In the genomic region with DNA sequence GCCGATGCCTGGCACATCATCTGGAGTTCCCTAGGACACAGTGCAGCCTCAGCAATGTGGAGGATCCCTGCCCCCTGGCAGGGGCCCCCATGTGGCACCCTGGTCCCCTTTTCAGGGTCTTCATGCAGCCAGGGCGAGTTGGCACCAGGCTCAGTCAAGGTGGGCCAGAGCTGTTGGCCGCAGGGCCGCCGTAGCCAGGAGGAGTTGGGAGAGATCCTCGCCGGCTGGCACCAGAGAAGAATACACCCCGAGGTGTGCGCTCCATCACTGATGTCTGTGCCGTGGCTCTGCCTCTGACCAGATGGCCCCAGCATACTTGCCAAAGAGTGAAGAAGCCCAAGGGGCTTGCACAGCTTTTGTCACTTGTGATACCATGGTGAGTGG, we compare ENCODE assay signal across 10 cellular contexts. TPM values are rescaled to one million over a fixed set of nuclear protein-coding genes. Genes with fewer than 3 reads are reported as not detected.
A peak's percentile ranks its signal among the peaks of the same experiment; 100 is the strongest.
DNase-seq lines count a peak whose midpoint lies in the region; ATAC-seq and TF ChIP-seq lines count a peak whose summit lies in the region.
"Had no signal": no experiment of that assay in that cellular context is flagged by ENCODE, and none has a peak within 500 bp of the region (broad histone marks: within the 10 kb centered on the region; RNA-seq: fewer than 3 reads in every experiment).

No MANE protein-coding gene starts in this region.

- H3K27me3 Mint-ChIP-seq in natural killer cell treated with Interleukin-12 subunit alpha and Interleukin-12 subunit beta and Interleukin-15 and Interleukin-18, amount 100 ng/mL, for 72 hours = no peaks in the 10 kb centered on the region
- H3K27me3 Mint-ChIP-seq: IgD-negative memory B cell had no signal

- TF ChIP-seq CTCF in DND-41 (IDR thresholded peaks at IDR 0.05; ENCODE audit: borderline replicate concordance, extremely low read depth, low read length, poor library complexity, severe bottlenecking) (no peak), Peyer's patch (IDR thresholded peaks at IDR 0.05) (no peak), esophagus muscularis mucosa (IDR thresholded peaks at IDR 0.05) (no peak), sigmoid colon (IDR thresholded peaks at IDR 0.05) (no peak), BE2C (IDR thresholded peaks at IDR 0.05; ENCODE audit: low read depth, low read length) (no peak)

- H3K4me3 Mint-ChIP-seq in natural killer cell treated with Interleukin-12 subunit alpha and Interleukin-12 subunit beta and Interleukin-15 and Interleukin-18, amount 100 ng/mL, for 72 hours = no peak overlapping the region

- H3K36me3 Mint-ChIP-seq in natural killer cell treated with Interleukin-12 subunit alpha and Interleukin-12 subunit beta and Interleukin-15 and Interleukin-18, amount 100 ng/mL, for 72 hours = no peaks in the 10 kb centered on the region

- H3K27ac Mint-ChIP-seq in natural killer cell treated with Interleukin-12 subunit alpha and Interleukin-12 subunit beta and Interleukin-15 and Interleukin-18, amount 100 ng/mL, for 72 hours = no peak overlapping the region

- H3K9me3 ChIP-seq in DND-41 (ENCODE audit: insufficient read depth, low read length, severe bottlenecking) (no peaks in the 10 kb centered on the region), Peyer's patch (no peaks in the 10 kb centered on the region), esophagus muscularis mucosa (no peaks in the 10 kb centered on the region), sigmoid colon (no peaks in the 10 kb centered on the region), BE2C (no peaks in the 10 kb centered on the region)

- H3K4me1 Mint-ChIP-seq in natural killer cell treated with Interleukin-12 subunit alpha and Interleukin-12 subunit beta and Interleukin-15 and Interleukin-18, amount 100 ng/mL, for 72 hours (ENCODE audit: low read depth in 2 of 2) = peaks cover 14 to 29% of the 10 kb centered on the region in 2 donors

- H3K9me3 Mint-ChIP-seq in natural killer cell treated with Interleukin-12 subunit alpha and Interleukin-12 subunit beta and Interleukin-15 and Interleukin-18, amount 100 ng/mL, for 72 hours = no peaks in the 10 kb centered on the region
- H3K9me3 Mint-ChIP-seq: activated naive CD4-positive, alpha-beta T cell treated with anti-CD3 and anti-CD28 coated beads, Interleukin-2, amount 50 U/mL, for 72 hours; IgD-negative memory B cell had no signal

- H3K79me2 ChIP-seq in DND-41 (ENCODE audit: insufficient read depth, low read length) = no peaks in the 10 kb centered on the region

- intact Hi-C loops in esophagus muscularis mucosa (cut with DNase I) = no loop called here
- intact Hi-C loops in sigmoid colon (cut with DNase I) = no loop called here

- H4K20me1 ChIP-seq in DND-41 (ENCODE audit: insufficient read depth, low read length) = no peaks in the 10 kb centered on the region

- H3K4me3 ChIP-seq in DND-41 (ENCODE audit: low read depth in 1 of 2, low read length in 2 of 2) (no peak overlapping the region), Peyer's patch (no peak overlapping the region), esophagus muscularis mucosa (no peak overlapping the region), sigmoid colon (no peak overlapping the region), BE2C (ENCODE audit: low read depth, low read length) (no peak overlapping the region)

- no peak overlapping the region for H2AFZ ChIP-seq in DND-41 (ENCODE audit: low read depth, low read length)

- no peak for ATAC-seq in DND-41 (ENCODE audit: insufficient read depth, low read depth)
- no peak for ATAC-seq in natural killer cell treated with Interleukin-12 subunit alpha and Interleukin-12 subunit beta and Interleukin-15 and Interleukin-18, amount 100 ng/mL, for 72 hours

- TF ChIP-seq EP300 in esophagus muscularis mucosa (IDR thresholded peaks at IDR 0.05) = no peak
- no peak for TF ChIP-seq EP300 in sigmoid colon (IDR thresholded peaks at IDR 0.05)

- WGBS in esophagus muscularis mucosa = 90% methylated on average over 6 of the region's 10 CpGs
- 96 to 97% methylated on average over 10 of the region's 10 CpGs for WGBS in sigmoid colon, 2 donors

- no peak overlapping the region for H3K4me2 ChIP-seq in DND-41 (ENCODE audit: insufficient read depth, low read length)

- TF ChIP-seq POLR2A in Peyer's patch (IDR thresholded peaks at IDR 0.05) (no peak), esophagus muscularis mucosa (IDR thresholded peaks at IDR 0.05; ENCODE audit: low read depth) (no peak), sigmoid colon (IDR thresholded peaks at IDR 0.05) (no peak)

- DNase-seq in DND-41 (no peak), Peyer's patch (peak in 1 of 3 donors; percentile 41), esophagus muscularis mucosa (ENCODE audit: extremely low spot score) (no peak), sigmoid colon (peak; percentile 53), BE2C (no peak), SK-N-DZ (ENCODE audit: low spot score) (no peak), GM19238 (ENCODE audit: insufficient read length, low spot score) (no peak)
- DNase-seq in natural killer cell treated with Interleukin-12 subunit alpha and Interleukin-12 subunit beta and Interleukin-15 and Interleukin-18, amount 100 ng/mL, for 72 hours (ENCODE audit: low spot score) = no peak

- H3K27ac ChIP-seq in DND-41 (ENCODE audit: low read length) (peak overlapping the region; percentile 21; the same call in 1 of the 2 replicates), Peyer's patch (peak overlapping the region in 3 of 4 donors; percentile 18 to 64 (median 47)), esophagus muscularis mucosa (replicated peaks in 1 of 4) (peak overlapping the region; percentile 22 to 58 (median 48)), sigmoid colon (peak overlapping the region in 3 of 4 donors; percentile 3 to 45 (median 10))

- H3K9ac ChIP-seq in DND-41 (ENCODE audit: low read depth, low read length) = no peak overlapping the region

- H3K4me1 ChIP-seq in DND-41 (ENCODE audit: insufficient read depth, low read length) = peaks cover 2% of the 10 kb centered on the region; the same call in 1 of the 2 replicates
- H3K4me1 ChIP-seq in Peyer's patch = peaks cover 0 to 70% (median 25%) of the 10 kb centered on the region in 4 donors
- peaks cover 59 to 83% (median 61%) of the 10 kb centered on the region in 4 donors for H3K4me1 ChIP-seq in esophagus muscularis mucosa
- peaks cover 0 to 25% (median 5%) of the 10 kb centered on the region in 4 donors for H3K4me1 ChIP-seq in sigmoid colon
- H3K4me1 ChIP-seq in BE2C = no peaks in the 10 kb centered on the region

- H3K36me3 ChIP-seq in DND-41 (ENCODE audit: insufficient read depth, low read length) (peaks cover 79% of the 10 kb centered on the region), Peyer's patch (peaks cover 0 to 65% (median 0%) of the 10 kb centered on the region in 3 donors), esophagus muscularis mucosa (peaks cover 7 to 88% (median 55%) of the 10 kb centered on the region in 4 donors), sigmoid colon (peaks cover 19 to 78% (median 41%) of the 10 kb centered on the region in 4 donors), BE2C (peaks cover 35% of the 10 kb centered on the region)

- H3K27me3 ChIP-seq in DND-41 (ENCODE audit: insufficient read depth, low read length, poor library complexity) = no peaks in the 10 kb centered on the region
- no peaks in the 10 kb centered on the region for H3K27me3 ChIP-seq in Peyer's patch
- no peaks in the 10 kb centered on the region for H3K27me3 ChIP-seq in esophagus muscularis mucosa
- no peaks in the 10 kb centered on the region for H3K27me3 ChIP-seq in sigmoid colon
- H3K27me3 ChIP-seq in BE2C = no peaks in the 10 kb centered on the region

RNA-seq across cellular contexts. Expression of a gene that starts 11.0 kb away (rescaled TPM):
- 100 to 1,000 TPM in 3 of 4 donors, 10 to 100 TPM in 1; 66.7 to 199 (median 112) TPM for total RNA-seq in Peyer's patch
- total RNA-seq in esophagus muscularis mucosa = 10 to 100 TPM; 31.1 to 54.0 (median 34.5) TPM
- total RNA-seq in sigmoid colon = 10 to 100 TPM; 25.7 to 51.5 (median 28.9) TPM
- polyA plus RNA-seq in sigmoid colon = 10 to 100 TPM in 1 of 3 donors, 1 to 10 TPM in 2; 6.0 to 51.0 (median 9.7) TPM
- 24.5 TPM for polyA plus RNA-seq in BE2C (2012; ENCODE audit: insufficient read depth, insufficient read length, low read depth)
- 8.7 and 11.1 TPM in 2 replicates for polyA plus RNA-seq in SK-N-DZ (2014; cell fraction: cytosol; rRNA removed)
- 63.1 and 85.4 TPM in 2 replicates for polyA plus RNA-seq in SK-N-DZ (2014; cell fraction: nucleus; rRNA removed)
- 10 to 100 TPM; 14.1 to 43.6 TPM for total RNA-seq in natural killer cell treated with Interleukin-12 subunit alpha and Interleukin-12 subunit beta and Interleukin-15 and Interleukin-18, amount 100 ng/mL, for 72 hours

RNA-seq across cellular contexts. Expression of a gene that starts 46.7 kb away (rescaled TPM):
- total RNA-seq in Peyer's patch (10 to 100 TPM in 3 of 4 donors, 1 to 10 TPM in 1; 5.0 to 36.6 (median 33.4) TPM), esophagus muscularis mucosa (10 to 100 TPM; 12.3 to 21.4 (median 16.2) TPM), sigmoid colon (10 to 100 TPM; 12.5 to 18.3 (median 15.5) TPM)
- polyA plus RNA-seq in sigmoid colon = 10 to 100 TPM; 16.2 to 28.4 (median 18.7) TPM
- polyA plus RNA-seq in BE2C (2012; ENCODE audit: insufficient read depth, insufficient read length, low read depth) = 83.0 TPM
- polyA plus RNA-seq in SK-N-DZ (2014; cell fraction: cytosol; rRNA removed) = 31.5 and 32.0 TPM in 2 replicates
- polyA plus RNA-seq in SK-N-DZ (2014; cell fraction: nucleus; rRNA removed) = 16.6 and 17.2 TPM in 2 replicates
- total RNA-seq in natural killer cell treated with Interleukin-12 subunit alpha and Interleukin-12 subunit beta and Interleukin-15 and Interleukin-18, amount 100 ng/mL, for 72 hours = 10 to 100 TPM; 19.6 to 27.3 TPM

RNA-seq across cellular contexts. Expression of a gene that starts 46.9 kb away (rescaled TPM):
- total RNA-seq in Peyer's patch (100 to 1,000 TPM in 1 of 4 donors, 10 to 100 TPM in 3; 62.0 to 126 (median 66.5) TPM), esophagus muscularis mucosa (10 to 100 TPM; 29.1 to 59.6 (median 52.7) TPM), sigmoid colon (10 to 100 TPM; 24.5 to 47.4 (median 40.8) TPM)
- polyA plus RNA-seq in sigmoid colon = 10 to 100 TPM; 19.2 to 82.8 (median 25.4) TPM
- polyA plus RNA-seq in BE2C (2012; ENCODE audit: insufficient read depth, insufficient read length, low read depth) = 132 TPM
- 34.7 and 39.3 TPM in 2 replicates for polyA plus RNA-seq in SK-N-DZ (2014; cell fraction: cytosol; rRNA removed)
- polyA plus RNA-seq in SK-N-DZ (2014; cell fraction: nucleus; rRNA removed) = 32.1 and 56.8 TPM in 2 replicates
- 100 to 1,000 TPM in 1 of 2 donors, 10 to 100 TPM in 1; 85.8 to 143 TPM for total RNA-seq in natural killer cell treated with Interleukin-12 subunit alpha and Interleukin-12 subunit beta and Interleukin-15 and Interleukin-18, amount 100 ng/mL, for 72 hours
